1 cellular context compared by ENCODE assay signal in the genomic region with DNA sequence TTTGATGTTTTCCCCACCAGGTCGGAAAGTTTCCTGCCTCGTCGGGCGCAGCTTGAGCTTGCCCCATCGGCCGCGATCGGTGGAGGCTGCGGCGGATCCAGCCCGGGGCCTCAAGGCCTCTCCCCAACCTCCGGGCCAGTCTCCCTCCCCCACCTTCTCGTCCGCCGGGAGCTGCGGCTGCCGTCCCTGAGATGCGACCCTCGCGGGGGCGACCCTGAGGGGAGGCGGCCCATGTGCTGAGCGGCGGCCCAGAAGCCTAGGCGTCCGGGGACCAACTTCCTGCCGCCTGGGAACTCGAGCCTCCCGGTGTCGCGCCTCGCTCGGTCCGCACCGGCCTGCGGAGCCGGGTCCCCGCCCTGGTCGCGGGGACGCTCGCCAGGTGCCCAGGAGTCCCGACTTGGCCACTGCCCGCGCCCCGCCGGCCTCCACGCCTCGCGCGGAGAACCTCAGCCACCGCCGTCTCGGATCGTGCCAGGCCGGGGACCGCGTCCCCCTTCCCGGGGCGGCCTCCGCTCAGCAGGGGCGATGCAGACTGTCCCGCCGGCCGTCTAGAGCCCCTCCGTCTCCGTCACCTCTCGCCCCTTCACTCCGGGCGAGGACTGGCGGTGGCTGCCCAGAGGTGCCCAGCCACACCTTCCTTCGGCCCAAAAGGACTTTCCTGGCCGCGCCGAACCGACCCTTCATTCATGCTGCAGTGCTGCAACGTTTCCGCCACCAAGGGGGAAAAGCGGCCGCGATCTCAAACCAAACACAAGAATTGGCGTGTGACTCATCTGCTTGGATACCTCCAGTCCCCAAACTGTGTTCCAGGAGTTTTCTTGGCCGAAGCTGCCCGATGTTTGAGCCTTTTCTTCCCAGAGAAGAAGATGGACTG.
TF ChIP-seq lines count a peak whose summit lies in the region.

No MANE protein-coding gene starts in this region.

TF ChIP-seq in GM12878, 131 proteins besides CTCF, POLR2A, EP300 and RAD21 (continued from another document):
- TF ChIP-seq ELK1 (IDR thresholded peaks at IDR 0.05; ENCODE audit: low read depth, low read length) = no peak
- 0 out of 2 replicates have a peak, but pooled peaks have one; percentile 5 for TF ChIP-seq NR2F1 (conservative IDR thresholded peaks at IDR 0.05)
- TF ChIP-seq KDM1A (IDR thresholded peaks at IDR 0.05; ENCODE audit: borderline replicate concordance) = no peak
- no peak for TF ChIP-seq RUNX3 (IDR thresholded peaks at IDR 0.05; ENCODE audit: low read length)
- peak; percentile 52; the same call in 1 of the 2 replicates for TF ChIP-seq NKRF (conservative IDR thresholded peaks at IDR 0.05)
- 0 out of 2 replicates have a peak, but pooled peaks have one; percentile 14 for TF ChIP-seq BACH1 (IDR thresholded peaks at IDR 0.05; ENCODE audit: borderline replicate concordance)
- TF ChIP-seq PML (IDR thresholded peaks at IDR 0.05; ENCODE audit: low read length) = no peak
- TF ChIP-seq, protein P1, sequence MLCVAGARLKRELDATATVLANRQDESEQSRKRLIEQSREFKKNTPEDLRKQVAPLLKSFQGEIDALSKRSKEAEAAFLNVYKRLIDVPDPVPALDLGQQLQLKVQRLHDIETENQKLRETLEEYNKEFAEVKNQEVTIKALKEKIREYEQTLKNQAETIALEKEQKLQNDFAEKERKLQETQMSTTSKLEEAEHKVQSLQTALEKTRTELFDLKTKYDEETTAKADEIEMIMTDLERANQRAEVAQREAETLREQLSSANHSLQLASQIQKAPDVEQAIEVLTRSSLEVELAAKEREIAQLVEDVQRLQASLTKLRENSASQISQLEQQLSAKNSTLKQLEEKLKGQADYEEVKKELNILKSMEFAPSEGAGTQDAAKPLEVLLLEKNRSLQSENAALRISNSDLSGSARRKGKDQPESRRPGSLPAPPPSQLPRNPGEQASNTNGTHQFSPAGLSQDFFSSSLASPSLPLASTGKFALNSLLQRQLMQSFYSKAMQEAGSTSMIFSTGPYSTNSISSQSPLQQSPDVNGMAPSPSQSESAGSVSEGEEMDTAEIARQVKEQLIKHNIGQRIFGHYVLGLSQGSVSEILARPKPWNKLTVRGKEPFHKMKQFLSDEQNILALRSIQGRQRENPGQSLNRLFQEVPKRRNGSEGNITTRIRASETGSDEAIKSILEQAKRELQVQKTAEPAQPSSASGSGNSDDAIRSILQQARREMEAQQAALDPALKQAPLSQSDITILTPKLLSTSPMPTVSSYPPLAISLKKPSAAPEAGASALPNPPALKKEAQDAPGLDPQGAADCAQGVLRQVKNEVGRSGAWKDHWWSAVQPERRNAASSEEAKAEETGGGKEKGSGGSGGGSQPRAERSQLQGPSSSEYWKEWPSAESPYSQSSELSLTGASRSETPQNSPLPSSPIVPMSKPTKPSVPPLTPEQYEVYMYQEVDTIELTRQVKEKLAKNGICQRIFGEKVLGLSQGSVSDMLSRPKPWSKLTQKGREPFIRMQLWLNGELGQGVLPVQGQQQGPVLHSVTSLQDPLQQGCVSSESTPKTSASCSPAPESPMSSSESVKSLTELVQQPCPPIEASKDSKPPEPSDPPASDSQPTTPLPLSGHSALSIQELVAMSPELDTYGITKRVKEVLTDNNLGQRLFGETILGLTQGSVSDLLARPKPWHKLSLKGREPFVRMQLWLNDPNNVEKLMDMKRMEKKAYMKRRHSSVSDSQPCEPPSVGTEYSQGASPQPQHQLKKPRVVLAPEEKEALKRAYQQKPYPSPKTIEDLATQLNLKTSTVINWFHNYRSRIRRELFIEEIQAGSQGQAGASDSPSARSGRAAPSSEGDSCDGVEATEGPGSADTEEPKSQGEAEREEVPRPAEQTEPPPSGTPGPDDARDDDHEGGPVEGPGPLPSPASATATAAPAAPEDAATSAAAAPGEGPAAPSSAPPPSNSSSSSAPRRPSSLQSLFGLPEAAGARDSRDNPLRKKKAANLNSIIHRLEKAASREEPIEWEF (IDR thresholded peaks at IDR 0.05; ENCODE audit: insufficient replicate concordance, low read depth, low read length) = no peak
- no peak for TF ChIP-seq ZBTB11 (CRISPR knock-in tag; IDR thresholded peaks at IDR 0.05)
- no peak for TF ChIP-seq NR2C2 (IDR thresholded peaks at IDR 0.05; ENCODE audit: borderline replicate concordance, control insufficient read depth, insufficient read length, low read depth)
- no peak for TF ChIP-seq RCOR1 (conservative IDR thresholded peaks at IDR 0.05; ENCODE audit: low read depth, low read length)
- no peak for TF ChIP-seq PBX3 (IDR thresholded peaks at IDR 0.05; ENCODE audit: insufficient replicate concordance, low read depth, low read length)
- no peak for TF ChIP-seq PAX5 (IDR thresholded peaks at IDR 0.05; ENCODE audit: borderline replicate concordance, low read depth, low read length)
- TF ChIP-seq, protein P2, sequence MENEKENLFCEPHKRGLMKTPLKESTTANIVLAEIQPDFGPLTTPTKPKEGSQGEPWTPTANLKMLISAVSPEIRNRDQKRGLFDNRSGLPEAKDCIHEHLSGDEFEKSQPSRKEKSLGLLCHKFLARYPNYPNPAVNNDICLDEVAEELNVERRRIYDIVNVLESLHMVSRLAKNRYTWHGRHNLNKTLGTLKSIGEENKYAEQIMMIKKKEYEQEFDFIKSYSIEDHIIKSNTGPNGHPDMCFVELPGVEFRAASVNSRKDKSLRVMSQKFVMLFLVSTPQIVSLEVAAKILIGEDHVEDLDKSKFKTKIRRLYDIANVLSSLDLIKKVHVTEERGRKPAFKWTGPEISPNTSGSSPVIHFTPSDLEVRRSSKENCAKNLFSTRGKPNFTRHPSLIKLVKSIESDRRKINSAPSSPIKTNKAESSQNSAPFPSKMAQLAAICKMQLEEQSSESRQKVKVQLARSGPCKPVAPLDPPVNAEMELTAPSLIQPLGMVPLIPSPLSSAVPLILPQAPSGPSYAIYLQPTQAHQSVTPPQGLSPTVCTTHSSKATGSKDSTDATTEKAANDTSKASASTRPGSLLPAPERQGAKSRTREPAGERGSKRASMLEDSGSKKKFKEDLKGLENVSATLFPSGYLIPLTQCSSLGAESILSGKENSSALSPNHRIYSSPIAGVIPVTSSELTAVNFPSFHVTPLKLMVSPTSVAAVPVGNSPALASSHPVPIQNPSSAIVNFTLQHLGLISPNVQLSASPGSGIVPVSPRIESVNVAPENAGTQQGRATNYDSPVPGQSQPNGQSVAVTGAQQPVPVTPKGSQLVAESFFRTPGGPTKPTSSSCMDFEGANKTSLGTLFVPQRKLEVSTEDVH (IDR thresholded peaks at IDR 0.05; ENCODE audit: low read depth, partially characterized antibody) = no peak
- 0 out of 2 replicates have a peak, but pooled peaks have one; percentile 10 for TF ChIP-seq SIN3A (IDR thresholded peaks at IDR 0.05; ENCODE audit: low read depth, low read length)
- peak in 1 of 2 experiments; percentile 23; a peak in 1 of 3 replicates for TF ChIP-seq EGR1 (IDR thresholded peaks at IDR 0.05; ENCODE audit: borderline replicate concordance in 1 of 2, low read depth in 2 of 2, low read length in 2 of 2)
- no peak for TF ChIP-seq ESRRA (IDR thresholded peaks at IDR 0.05; ENCODE audit: low read length)
- TF ChIP-seq CBFB (IDR thresholded peaks at IDR 0.05; ENCODE audit: low read depth) = no peak
